Comparison of ENCODE assay signal across 35 cellular contexts in genomic region chr10:48905311-48905710, GRCh38. TPM values are rescaled to one million over a fixed set of nuclear protein-coding genes. Genes with fewer than 3 reads are reported as not detected.
"Had no signal": no experiment of that assay in that cellular context is flagged by ENCODE, and none has a peak within 500 bp of the region (broad histone marks: within the 10 kb centered on the region; RNA-seq: fewer than 3 reads in every experiment).

No MANE protein-coding gene starts in this region.

- H3K36me3 ChIP-seq: ascending aorta, breast epithelium, cardiac muscle cell, colonic mucosa, esophagus squamous epithelium, gastroesophageal sphincter had no signal

- ATAC-seq: activated CD4-positive, alpha-beta T cell treated with anti-CD3 and anti-CD28 coated beads for 36 hours; activated CD8-positive, alpha-beta memory T cell treated with anti-CD3 and anti-CD28 coated beads, Interleukin-2, amount 10 ng/mL, durations not matched to agents 7 days and 5 days; activated CD8-positive, alpha-beta T cell treated with anti-CD3 and anti-CD28 coated beads, Interleukin-2, amount 10 ng/mL, durations not matched to agents 7 days and 5 days; activated naive CD4-positive, alpha-beta T cell treated with anti-CD3 and anti-CD28 coated beads, Interleukin-2, amount 50 U/mL, for 72 hours; activated T-cell treated with anti-CD3 and anti-CD28 coated beads, Interleukin-2, amount 50 U/mL, for 72 hours; gastroesophageal sphincter; T-helper 17 cell had no signal

- H3K4me1 ChIP-seq: ascending aorta, breast epithelium, colonic mucosa, gastroesophageal sphincter had no signal

- DNase-seq: activated CD4-positive, alpha-beta memory T cell treated with anti-CD3 and anti-CD28 coated beads for 36 hours; activated CD4-positive, alpha-beta T cell treated with anti-CD3 and anti-CD28 coated beads for 36 hours; activated CD4-positive, alpha-beta T cell treated with anti-CD3 and anti-CD28 coated beads, Interleukin-2, amount 10 ng/mL, durations not matched to agents 24 days and 14 days; activated CD4-positive, CD25-positive, alpha-beta regulatory T cell; activated CD4-positive, CD25-positive, alpha-beta regulatory T cell treated with anti-CD3 and anti-CD28 coated beads, Interleukin-2, amount 50 U/mL, for 72 hours; activated CD8-positive, alpha-beta memory T cell treated with anti-CD3 and anti-CD28 coated beads, Interleukin-2, amount 10 ng/mL, durations not matched to agents 7 days and 5 days; activated CD8-positive, alpha-beta memory T cell treated with anti-CD3 and anti-CD28 coated beads, Interleukin-2, amount 50 U/mL, for 4 hours; activated CD8-positive, alpha-beta T cell treated with anti-CD3 and anti-CD28 coated beads, Interleukin-2, amount 10 ng/mL, durations not matched to agents 7 days and 5 days; activated gamma-delta T cell; activated naive CD4-positive, alpha-beta T cell; activated naive CD4-positive, alpha-beta T cell treated with anti-CD3 and anti-CD28 coated beads, Interleukin-2, amount 10 ng/mL, durations not matched to agents 7 days and 5 days; activated naive CD8-positive, alpha-beta T cell treated with anti-CD3 and anti-CD28 coated beads, Interleukin-2, amount 10 ng/mL, durations not matched to agents 7 days and 5 days; activated T-cell treated with anti-CD3 and anti-CD28 coated beads for 4 hours; activated T-cell treated with anti-CD3 and anti-CD28 coated beads, Interleukin-2, amount 50 U/mL, for 24 hours; activated T-cell treated with anti-CD3 and anti-CD28 coated beads, Interleukin-2, amount 50 U/mL, for 72 hours; central memory CD4-positive, alpha-beta T cell; cerebellar nuclear complex; colonic mucosa; effector memory CD4-positive, alpha-beta T cell; esophagus squamous epithelium; foreskin melanocyte; T-helper 17 cell; T1000 had no signal

- H3K27me3 Mint-ChIP-seq: activated CD4-positive, alpha-beta T cell treated with anti-CD3 and anti-CD28 coated beads for 36 hours; activated T-cell treated with anti-CD3 and anti-CD28 coated beads, Interleukin-2, amount 50 U/mL, for 24 hours had no signal

- H3K4me3 ChIP-seq: ascending aorta, breast epithelium, cardiac muscle cell, colonic mucosa, esophagus squamous epithelium, gastroesophageal sphincter had no signal

- H3K4me1 Mint-ChIP-seq: activated CD4-positive, alpha-beta T cell treated with anti-CD3 and anti-CD28 coated beads for 36 hours; activated CD4-positive, alpha-beta T cell treated with anti-CD3 and anti-CD28 coated beads, Interleukin-2, amount 10 ng/mL, durations not matched to agents 24 days and 14 days; activated naive CD4-positive, alpha-beta T cell treated with anti-CD3 and anti-CD28 coated beads, Interleukin-2, amount 10 ng/mL, durations not matched to agents 7 days and 5 days; T-helper 17 cell had no signal

- H3K27ac Mint-ChIP-seq: activated CD4-positive, alpha-beta memory T cell treated with anti-CD3 and anti-CD28 coated beads for 36 hours; activated CD4-positive, alpha-beta T cell treated with anti-CD3 and anti-CD28 coated beads for 36 hours; activated CD4-positive, alpha-beta T cell treated with anti-CD3 and anti-CD28 coated beads, Interleukin-2, amount 10 ng/mL, durations not matched to agents 24 days and 14 days; activated CD8-positive, alpha-beta memory T cell treated with anti-CD3 and anti-CD28 coated beads, Interleukin-2, amount 10 ng/mL, durations not matched to agents 7 days and 5 days; activated CD8-positive, alpha-beta T cell treated with anti-CD3 and anti-CD28 coated beads, Interleukin-2, amount 10 ng/mL, durations not matched to agents 7 days and 5 days; activated naive CD4-positive, alpha-beta T cell treated with anti-CD3 and anti-CD28 coated beads, Interleukin-2, amount 10 ng/mL, durations not matched to agents 7 days and 5 days; activated naive CD4-positive, alpha-beta T cell treated with anti-CD3 and anti-CD28 coated beads, Interleukin-2, amount 50 U/mL, for 72 hours; activated naive CD8-positive, alpha-beta T cell treated with anti-CD3 and anti-CD28 coated beads, Interleukin-2, amount 10 ng/mL, durations not matched to agents 7 days and 5 days; activated T-cell treated with anti-CD3 and anti-CD28 coated beads, Interleukin-2, amount 50 U/mL, for 24 hours; activated T-cell treated with anti-CD3 and anti-CD28 coated beads, Interleukin-2, amount 50 U/mL, for 72 hours; brain; T-helper 17 cell; T-helper 2 cell treated with Interferon-gamma antibody and Interleukin-4, amounts not matched to agents 5 μg/mL and 100 μg/mL, for 36 hours had no signal

- H3K9me3 Mint-ChIP-seq: activated CD4-positive, alpha-beta memory T cell treated with anti-CD3 and anti-CD28 coated beads for 36 hours; activated CD4-positive, alpha-beta T cell treated with anti-CD3 and anti-CD28 coated beads, Interleukin-2, amount 10 ng/mL, durations not matched to agents 24 days and 14 days; activated naive CD4-positive, alpha-beta T cell treated with anti-CD3 and anti-CD28 coated beads, Interleukin-2, amount 10 ng/mL, durations not matched to agents 7 days and 5 days; activated naive CD4-positive, alpha-beta T cell treated with anti-CD3 and anti-CD28 coated beads, Interleukin-2, amount 50 U/mL, for 72 hours; activated naive CD8-positive, alpha-beta T cell treated with anti-CD3 and anti-CD28 coated beads, Interleukin-2, amount 10 ng/mL, durations not matched to agents 7 days and 5 days; activated T-cell treated with anti-CD3 and anti-CD28 coated beads, Interleukin-2, amount 50 U/mL, for 24 hours; activated T-cell treated with anti-CD3 and anti-CD28 coated beads, Interleukin-2, amount 50 U/mL, for 72 hours; brain; T-helper 2 cell treated with Interferon-gamma antibody and Interleukin-4, amounts not matched to agents 5 μg/mL and 100 μg/mL, for 36 hours had no signal

- H3K27ac ChIP-seq: ascending aorta, breast epithelium, cardiac muscle cell, colonic mucosa, epithelial cell of prostate, esophagus squamous epithelium, gastroesophageal sphincter had no signal

- H3K27me3 ChIP-seq: ascending aorta, breast epithelium, colonic mucosa had no signal

- H3K9me3 ChIP-seq: colonic mucosa, esophagus squamous epithelium had no signal

- H3K36me3 Mint-ChIP-seq: activated CD4-positive, alpha-beta memory T cell treated with anti-CD3 and anti-CD28 coated beads for 36 hours; activated CD8-positive, alpha-beta memory T cell treated with anti-CD3 and anti-CD28 coated beads, Interleukin-2, amount 10 ng/mL, durations not matched to agents 7 days and 5 days; activated naive CD4-positive, alpha-beta T cell treated with anti-CD3 and anti-CD28 coated beads, Interleukin-2, amount 10 ng/mL, durations not matched to agents 7 days and 5 days; activated naive CD4-positive, alpha-beta T cell treated with anti-CD3 and anti-CD28 coated beads, Interleukin-2, amount 50 U/mL, for 72 hours; activated naive CD8-positive, alpha-beta T cell treated with anti-CD3 and anti-CD28 coated beads, Interleukin-2, amount 10 ng/mL, durations not matched to agents 7 days and 5 days; brain had no signal

- H3K4me3 Mint-ChIP-seq: activated CD4-positive, alpha-beta memory T cell treated with anti-CD3 and anti-CD28 coated beads for 36 hours; activated CD4-positive, alpha-beta T cell treated with anti-CD3 and anti-CD28 coated beads for 36 hours; activated CD4-positive, alpha-beta T cell treated with anti-CD3 and anti-CD28 coated beads, Interleukin-2, amount 10 ng/mL, durations not matched to agents 24 days and 14 days; activated CD8-positive, alpha-beta memory T cell treated with anti-CD3 and anti-CD28 coated beads, Interleukin-2, amount 10 ng/mL, durations not matched to agents 7 days and 5 days; activated CD8-positive, alpha-beta T cell treated with anti-CD3 and anti-CD28 coated beads, Interleukin-2, amount 10 ng/mL, durations not matched to agents 7 days and 5 days; activated naive CD4-positive, alpha-beta T cell treated with anti-CD3 and anti-CD28 coated beads, Interleukin-2, amount 10 ng/mL, durations not matched to agents 7 days and 5 days; activated naive CD8-positive, alpha-beta T cell treated with anti-CD3 and anti-CD28 coated beads, Interleukin-2, amount 10 ng/mL, durations not matched to agents 7 days and 5 days; activated T-cell treated with anti-CD3 and anti-CD28 coated beads, Interleukin-2, amount 50 U/mL, for 24 hours; activated T-cell treated with anti-CD3 and anti-CD28 coated beads, Interleukin-2, amount 50 U/mL, for 72 hours; brain; T-helper 17 cell; T-helper 2 cell treated with Interferon-gamma antibody and Interleukin-4, amounts not matched to agents 5 μg/mL and 100 μg/mL, for 36 hours had no signal

RNA-seq across cellular contexts. Expression of gene LRRC18, which starts 34.3 kb away (rescaled TPM):
- total RNA-seq: activated CD4-positive, alpha-beta memory T cell treated with anti-CD3 and anti-CD28 coated beads for 36 hours; activated CD4-positive, alpha-beta T cell treated with anti-CD3 and anti-CD28 coated beads for 36 hours; activated CD4-positive, alpha-beta T cell treated with anti-CD3 and anti-CD28 coated beads, Interleukin-2, amount 10 ng/mL, durations not matched to agents 24 days and 14 days; activated CD8-positive, alpha-beta memory T cell treated with anti-CD3 and anti-CD28 coated beads for 36 hours; activated CD8-positive, alpha-beta memory T cell treated with anti-CD3 and anti-CD28 coated beads, Interleukin-2, amount 10 ng/mL, durations not matched to agents 7 days and 5 days; activated naive CD4-positive, alpha-beta T cell treated with anti-CD3 and anti-CD28 coated beads, Interleukin-2, amount 50 U/mL, for 72 hours; activated T-cell treated with anti-CD3 and anti-CD28 coated beads, Interleukin-2, amount 50 U/mL, for 72 hours; ascending aorta; breast epithelium; cardiac muscle cell; colonic mucosa; dermis microvascular lymphatic vessel endothelial cell; fibroblast of villous mesenchyme; gastroesophageal sphincter; glomerular endothelial cell; T-helper 17 cell had no signal
